In genomic region chr1:6026095-6026809, GRCh38 we compare ENCODE assay signal across 8 cellular contexts. TPM values are rescaled to one million over a fixed set of nuclear protein-coding genes. Genes with fewer than 3 reads are reported as not detected.
DNase-seq lines count a peak whose midpoint lies in the region; ATAC-seq and TF ChIP-seq lines count a peak whose summit lies in the region.

No MANE protein-coding gene starts in this region.

- intact Hi-C loops in right cardiac atrium (cut with DNase I): no loop called here

- H3K27me3 ChIP-seq in RWPE2 (ENCODE audit: insufficient read depth, poor library complexity, severe bottlenecking) (no peaks in the 10 kb centered on the region), right cardiac atrium (ENCODE audit: control insufficient read depth, insufficient read depth) (no peaks in the 10 kb centered on the region)

- H3K27ac ChIP-seq in RWPE2 (ENCODE audit: poor library complexity, severe bottlenecking): peak overlapping the region; percentile 51
- H3K27ac ChIP-seq in right cardiac atrium (ENCODE audit: low read length): no peak overlapping the region

- H3K36me3 ChIP-seq in RWPE2 (ENCODE audit: low read depth): no peaks in the 10 kb centered on the region

- H3K9me3 ChIP-seq in RWPE2 (ENCODE audit: severe bottlenecking) (no peaks in the 10 kb centered on the region), right cardiac atrium (ENCODE audit: control insufficient read depth, low read length) (no peaks in the 10 kb centered on the region)

- H3K4me1 ChIP-seq in RWPE2 (ENCODE audit: insufficient read depth, poor library complexity, severe bottlenecking) (peaks cover 10% of the 10 kb centered on the region), right cardiac atrium (ENCODE audit: control insufficient read depth, insufficient read depth, low read length) (no peaks in the 10 kb centered on the region)

- WGBS in right cardiac atrium: 31% methylated on average over 34 of the region's 34 CpGs

- H3K4me3 ChIP-seq in RWPE2 (ENCODE audit: severe bottlenecking): peak overlapping the region; percentile 19
- no peak overlapping the region for H3K4me3 ChIP-seq in right cardiac atrium (ENCODE audit: low read length)

- TF ChIP-seq CTCF in RWPE2 (IDR thresholded peaks at IDR 0.05; ENCODE audit: poor library complexity, severe bottlenecking): no peak

- DNase-seq in DMS79 treated with DMSO at 0.1 percent for 48 hours (lab: John Stamatoyannopoulos, UW) (peak; percentile 94), HT-29 (ENCODE audit: low spot score) (peak; percentile 72), RWPE2 (ENCODE audit: low spot score) (peak; percentile 92), right cardiac atrium (peak; percentile 70 to 92 (median 90)), T1000 (lab: John Stamatoyannopoulos, UW) (no peak)
- DNase-seq in activated effector memory CD4-positive, alpha-beta T cell treated with Interleukin-2 at 50 U/mL for 16 hours: peak; percentile 93
- DNase-seq in stimulated activated CD4-positive, alpha-beta T cell treated with anti-CD3 and anti-CD28 coated beads, Interleukin-15, amount 100 ng/mL, for 24 hours: peak; percentile 99

- ATAC-seq in GM21381 (IDR thresholded peaks at IDR 0.05; ENCODE audit: unreplicated experiment) (peak; percentile 84), RWPE2 (ENCODE audit: low read depth) (peak; percentile 86), right cardiac atrium (peak; percentile 73 to 85)

RNA-seq across cellular contexts. Expression of gene KCNAB2, which starts 19.4 kb away (rescaled TPM):
- 3.9 and 4.7 TPM in 2 replicates for total RNA-seq in HT-29 (2014; rRNA removed; shearing (Covaris generic))
- total RNA-seq in right cardiac atrium: 10 to 100 TPM; 15.4 to 25.6 (median 19.0) TPM
- 12.6 TPM for polyA plus RNA-seq in right cardiac atrium

RNA-seq across cellular contexts. Expression of gene NPHP4, which starts 34.0 kb away (rescaled TPM):
- total RNA-seq in HT-29 (2014; rRNA removed; shearing (Covaris generic)): 11.0 and 15.8 TPM in 2 replicates
- 1 to 10 TPM; 4.8 to 6.0 (median 5.4) TPM for total RNA-seq in right cardiac atrium
- polyA plus RNA-seq in right cardiac atrium: 2.8 TPM
